ENCODE assay signal across 2 cellular contexts in the genomic region with DNA sequence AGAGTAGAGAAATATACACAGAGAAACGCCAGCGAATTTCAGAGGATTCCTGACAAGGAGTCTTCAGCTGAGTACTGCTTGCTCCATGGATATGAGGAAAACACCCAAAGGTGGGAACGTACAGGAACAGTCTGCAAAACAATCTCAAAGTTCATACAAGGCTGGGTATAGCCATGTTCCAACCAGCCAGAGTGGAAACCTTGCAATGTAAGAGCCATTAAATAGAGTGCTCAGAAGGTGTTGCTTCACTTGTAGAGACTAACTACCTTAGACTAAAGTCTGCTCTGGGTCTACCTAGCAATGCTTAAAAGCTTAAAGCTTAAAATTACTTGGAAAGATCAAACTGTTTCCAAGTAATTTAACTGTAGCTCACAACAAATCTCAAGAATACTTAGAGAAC.
TF ChIP-seq lines count a peak whose summit lies in the region.

No MANE protein-coding gene starts in this region.

TF ChIP-seq in K562, 482 proteins besides CTCF, POLR2A, EP300 and RAD21:
- TF ChIP-seq, protein P1, sequence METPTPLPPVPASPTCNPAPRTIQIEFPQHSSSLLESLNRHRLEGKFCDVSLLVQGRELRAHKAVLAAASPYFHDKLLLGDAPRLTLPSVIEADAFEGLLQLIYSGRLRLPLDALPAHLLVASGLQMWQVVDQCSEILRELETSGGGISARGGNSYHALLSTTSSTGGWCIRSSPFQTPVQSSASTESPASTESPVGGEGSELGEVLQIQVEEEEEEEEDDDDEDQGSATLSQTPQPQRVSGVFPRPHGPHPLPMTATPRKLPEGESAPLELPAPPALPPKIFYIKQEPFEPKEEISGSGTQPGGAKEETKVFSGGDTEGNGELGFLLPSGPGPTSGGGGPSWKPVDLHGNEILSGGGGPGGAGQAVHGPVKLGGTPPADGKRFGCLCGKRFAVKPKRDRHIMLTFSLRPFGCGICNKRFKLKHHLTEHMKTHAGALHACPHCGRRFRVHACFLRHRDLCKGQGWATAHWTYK (CRISPR knock-in tag; IDR thresholded peaks at IDR 0.05), result no peak
- no peak for TF ChIP-seq MYC (IDR thresholded peaks at IDR 0.05; ENCODE audit: low read depth, low read length)
- TF ChIP-seq MYC (CRISPR knock-in tag; IDR thresholded peaks at IDR 0.05; ENCODE audit: borderline replicate concordance, low read depth), result no peak
- no peak for TF ChIP-seq GATAD2A (IDR thresholded peaks at IDR 0.05)
- no peak for TF ChIP-seq TRIM28 (IDR thresholded peaks at IDR 0.05)
- TF ChIP-seq CUX1 (CRISPR knock-in tag; IDR thresholded peaks at IDR 0.05), result no peak
- no peak for TF ChIP-seq ZNF785 (CRISPR knock-in tag; IDR thresholded peaks at IDR 0.05)
- no peak for TF ChIP-seq SRSF3 (IDR thresholded peaks at IDR 0.05; ENCODE audit: insufficient read depth, low read length)
- no peak for TF ChIP-seq TAF9B (IDR thresholded peaks at IDR 0.05; ENCODE audit: partially characterized antibody)
- TF ChIP-seq KHSRP (IDR thresholded peaks at IDR 0.05), result no peak
- no peak for TF ChIP-seq RBM14 (IDR thresholded peaks at IDR 0.05; ENCODE audit: borderline replicate concordance, insufficient read depth, low read depth, low read length)
- TF ChIP-seq CREB5 (CRISPR knock-in tag; IDR thresholded peaks at IDR 0.05), result no peak

TF ChIP-seq in HepG2, 621 proteins besides CTCF, POLR2A, EP300 and RAD21:
- TF ChIP-seq GATA4 (IDR thresholded peaks at IDR 0.05; ENCODE audit: borderline replicate concordance, low read depth) (no peak), POLR2AphosphoS2 (IDR thresholded peaks at IDR 0.05; ENCODE audit: low read depth, low read length) (no peak)
